In genomic region chr5:172303090-172303995, GRCh38 we compare ENCODE assay signal across 14 cellular contexts. TPM values are rescaled to one million over a fixed set of nuclear protein-coding genes. Genes with fewer than 3 reads are reported as not detected.
DNase-seq lines count a peak whose midpoint lies in the region; TF ChIP-seq lines count a peak whose summit lies in the region.
"Had no signal": no experiment of that assay in that cellular context is flagged by ENCODE, and none has a peak within 500 bp of the region (broad histone marks: within the 10 kb centered on the region; RNA-seq: fewer than 3 reads in every experiment).

No MANE protein-coding gene starts in this region.

- H3K18ac ChIP-seq in mesendoderm (ENCODE audit: low read length) = no peak overlapping the region

- H4K8ac ChIP-seq in mesendoderm (ENCODE audit: low read depth, low read length) = no peak overlapping the region

- no peak overlapping the region for H2BK5ac ChIP-seq in mesendoderm (ENCODE audit: low read length)

- H3K4me3 ChIP-seq in mesendoderm (ENCODE audit: low read length) = no peak overlapping the region
- H3K4me3 ChIP-seq in prostate gland = no peak overlapping the region
- H3K4me3 ChIP-seq: colonic mucosa, sigmoid colon had no signal

- no peak overlapping the region for H3K9ac ChIP-seq in mesendoderm (ENCODE audit: low read length)

- H3K4me1 ChIP-seq in mesendoderm (ENCODE audit: control insufficient read depth, low read depth, low read length) = no peaks in the 10 kb centered on the region
- no peaks in the 10 kb centered on the region for H3K4me1 ChIP-seq in prostate gland (replicated peaks)
- H3K4me1 ChIP-seq: colonic mucosa, sigmoid colon had no signal

- H3K27ac ChIP-seq in mesendoderm (ENCODE audit: low read depth, low read length) (no peak overlapping the region), prostate gland (no peak overlapping the region)
- H3K27ac ChIP-seq: colonic mucosa, sigmoid colon had no signal

- no peaks in the 10 kb centered on the region for H3K79me1 ChIP-seq in mesendoderm (ENCODE audit: low read length)

- intact Hi-C loops in prostate gland (cut with DNase I) = no loop called here

- DNase-seq in DMS153 (lab: John Stamatoyannopoulos, UW) = peak; percentile 8
- DNase-seq in DMS153 treated with DMSO at 0.1 percent for 48 hours (lab: John Stamatoyannopoulos, UW; ENCODE audit: unreplicated experiment) = no peak
- DNase-seq in NCI-H1930 (lab: John Stamatoyannopoulos, UW) = peak; percentile 34 to 76
- peak; percentile 28 for DNase-seq in mesendoderm
- DNase-seq in stimulated activated CD4-positive, alpha-beta T cell treated with anti-CD3 and anti-CD28 coated beads, Interleukin-2, amount 100 ng/mL, for 48 hours = no peak
- DNase-seq in prostate gland (ENCODE audit: low spot score) = no peak
- DNase-seq in Kasumi-1 (lab: John Stamatoyannopoulos, UW) = no peak
- DNase-seq: 8988T; colonic mucosa; DMS79 treated with DMSO at 0.1 percent for 48 hours; KBM-7; naive thymus-derived CD8-positive, alpha-beta T cell; sigmoid colon had no signal

- H3K36me3 Mint-ChIP-seq in brain = no peaks in the 10 kb centered on the region

- no peak overlapping the region for H2AK5ac ChIP-seq in mesendoderm (ENCODE audit: low read length)

- H3K23ac ChIP-seq in mesendoderm (ENCODE audit: low read length) = no peak overlapping the region

- WGBS in mesendoderm (ENCODE audit: extremely low coverage, insufficient coverage, low lambda C conversion rate) = no CpG with 5 or more reads among the region's 6 CpGs
- 75% methylated on average over 6 of the region's 6 CpGs for WGBS in prostate gland

- H3K4ac ChIP-seq in mesendoderm (ENCODE audit: low read depth, low read length) = no peak overlapping the region

- H3K9me3 ChIP-seq in prostate gland = no peaks in the 10 kb centered on the region
- H3K9me3 ChIP-seq: colonic mucosa had no signal

- H3K36me3 ChIP-seq in mesendoderm (ENCODE audit: control insufficient read depth, insufficient read depth, low read length) (no peaks in the 10 kb centered on the region), prostate gland (no peaks in the 10 kb centered on the region)
- H3K36me3 ChIP-seq: colonic mucosa, sigmoid colon had no signal

- no peak overlapping the region for H4K5ac ChIP-seq in mesendoderm (ENCODE audit: low read length)

- peaks cover 12% of the 10 kb centered on the region for H3K4me1 Mint-ChIP-seq in brain
- H3K4me1 Mint-ChIP-seq: naive thymus-derived CD8-positive, alpha-beta T cell had no signal

- no peak overlapping the region for H3K56ac ChIP-seq in mesendoderm (ENCODE audit: low read length)

- peak overlapping the region in 3 of 5 experiments; percentile 10 to 73 (median 42) for H3K4me3 Mint-ChIP-seq in brain
- H3K4me3 Mint-ChIP-seq: naive thymus-derived CD8-positive, alpha-beta T cell had no signal

- no peak overlapping the region for H3K4me2 ChIP-seq in mesendoderm (ENCODE audit: low read length)

- no peak for TF ChIP-seq POLR2A in prostate gland (IDR thresholded peaks at IDR 0.05)

- no peak for TF ChIP-seq CTCF in brain (conservative IDR thresholded peaks at IDR 0.05)
- no peak for TF ChIP-seq CTCF in prostate gland (IDR thresholded peaks at IDR 0.05)

- H2BK15ac ChIP-seq in mesendoderm (replicated peaks; ENCODE audit: low read depth) = no peak overlapping the region

- H2BK120ac ChIP-seq in mesendoderm (ENCODE audit: low read depth, low read length) = no peak overlapping the region

- H3K27me3 ChIP-seq in mesendoderm (ENCODE audit: insufficient read depth, low read length, poor library complexity) (no peaks in the 10 kb centered on the region), prostate gland (replicated peaks; ENCODE audit: insufficient read depth) (no peaks in the 10 kb centered on the region)
- H3K27me3 ChIP-seq: colonic mucosa, sigmoid colon had no signal

- no peaks in the 10 kb centered on the region for H3K27me3 Mint-ChIP-seq in brain

- H3K9me3 Mint-ChIP-seq in brain = peaks cover 0 to 16% (median 9%) of the 10 kb centered on the region in 5 experiments

- no peaks in the 10 kb centered on the region for H3K79me2 ChIP-seq in mesendoderm (ENCODE audit: control insufficient read depth, insufficient read depth, low read length)

- H3K27ac Mint-ChIP-seq in brain = peak overlapping the region in 3 of 5 experiments; percentile 2 to 34 (median 3)
- H3K27ac Mint-ChIP-seq: naive thymus-derived CD8-positive, alpha-beta T cell had no signal

RNA-seq across cellular contexts. Expression of gene UBTD2, which starts 19.8 kb away (rescaled TPM):
- 11.3 TPM for polyA plus RNA-seq in brain (ENCODE audit: insufficient read depth, low read depth, low replicate concordance)
- polyA plus RNA-seq in mesendoderm (2013, experiment 1 of 2) = 23.9 TPM
- polyA plus RNA-seq in mesendoderm (2013, experiment 2 of 2) = 24.4 TPM
- 10 to 100 TPM; 14.3 to 28.2 TPM for total RNA-seq in prostate gland

Comparison
In these comparisons a context has a peak if more than half of its experiments do, and no peak if none do; other contexts are left out.
1. DNase-seq: peak in DMS153 (single experiment), NCI-H1930 (2 of 2) and mesendoderm (single experiment); none in DMS153 treated with DMSO at 0.1 percent for 48 hours (single experiment), stimulated activated CD4-positive, alpha-beta T cell treated with anti-CD3 and anti-CD28 coated beads, Interleukin-2, amount 100 ng/mL, for 48 hours (0 of 2), prostate gland (single experiment) and Kasumi-1 (0 of 2).